In the genomic region with DNA sequence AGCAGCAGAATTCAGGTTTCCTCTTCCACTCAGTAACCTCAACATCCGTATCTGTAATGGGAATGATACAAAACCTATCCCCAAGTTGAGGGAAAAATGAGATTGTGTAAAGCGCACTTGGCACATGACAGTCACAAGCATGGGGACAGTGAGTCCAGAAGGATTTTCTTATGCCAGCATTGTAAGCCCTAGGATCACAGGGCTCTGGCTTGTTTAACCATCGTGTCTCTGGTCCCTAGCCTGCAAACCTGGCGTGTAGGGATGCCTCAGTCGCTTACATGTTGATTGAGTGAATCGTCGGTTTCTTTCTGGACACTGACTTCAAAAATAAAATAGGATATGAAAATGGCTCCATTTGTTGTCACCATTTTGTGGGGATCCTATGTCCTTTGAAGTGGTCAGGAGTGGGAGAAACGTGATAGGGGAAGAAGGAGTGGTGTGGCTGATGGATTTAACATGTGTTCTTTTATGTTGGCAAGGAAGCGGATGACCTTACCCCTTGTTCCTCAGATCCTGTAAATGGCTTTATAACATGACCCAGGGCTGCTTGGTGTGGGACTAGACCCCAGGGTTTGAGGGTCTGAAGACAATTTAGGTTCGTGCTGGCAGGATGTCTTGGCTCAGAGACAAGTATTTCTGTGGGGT, we compare ENCODE assay signal across 6 cellular contexts.
DNase-seq lines count a peak whose midpoint lies in the region; ATAC-seq, FAIRE-seq and TF ChIP-seq lines count a peak whose summit lies in the region.
"Not testable (repeated sequence)": the region's sequence is repeated elsewhere in the genome, so short reads cannot be mapped to it uniquely, and the experiment has no call there.

No MANE protein-coding gene starts in this region.

- not testable (repeated sequence) for H3K4me3 ChIP-seq in A673 (ENCODE audit: low read depth, low read length, poor library complexity, severe bottlenecking); DND-41 (ENCODE audit: low read depth in 1 of 2, low read length in 2 of 2); Panc1 (ENCODE audit: low read depth in 2 of 2, low read length in 2 of 2); K562; HepG2 (replicated peaks in 1 of 3; ENCODE audit: insufficient read depth in 1 of 3, low read depth in 2 of 3, low read length in 3 of 3); gastrocnemius medialis

- H3K36me3 ChIP-seq in A673 (ENCODE audit: insufficient read depth, low read length, poor library complexity, severe bottlenecking); DND-41 (ENCODE audit: insufficient read depth, low read length); Panc1 (ENCODE audit: control insufficient read depth, insufficient read depth, low read length); K562 (ENCODE audit: control insufficient read depth, insufficient read depth, low read length); HepG2 (replicated peaks in 1 of 2; ENCODE audit: control insufficient read depth in 1 of 2, insufficient read depth in 2 of 2, low read length in 2 of 2); gastrocnemius medialis: not testable (repeated sequence)

- TF ChIP-seq EP300 in K562 (IDR thresholded peaks at IDR 0.05; ENCODE audit: low read length); HepG2 (IDR thresholded peaks at IDR 0.05; ENCODE audit: low read depth in 2 of 2, low read length in 2 of 2); HepG2 (CRISPR knock-in tag; IDR thresholded peaks at IDR 0.05; ENCODE audit: borderline replicate concordance): not testable (repeated sequence)

- not testable (repeated sequence) for H2AFZ ChIP-seq in DND-41 (ENCODE audit: low read depth, low read length); K562 (ENCODE audit: low read depth, low read length); HepG2 (ENCODE audit: low read length)

- WGBS in K562 (ENCODE audit: insufficient coverage, low coverage, missing lambda C conversion rate), result 37% methylated on average over 3 of the region's 10 CpGs
- 43% methylated on average over 9 of the region's 10 CpGs for WGBS in HepG2 (ENCODE audit: low lambda C conversion rate)

- CTCF ChIA-PET in A673 (lab: Charles Lee); Panc1 (lab: Charles Lee); K562 (lab: Yijun Ruan, JAX; ENCODE audit: low intra/inter-chr PET ratio); HepG2 (lab: Yijun Ruan, JAX; ENCODE audit: low intra/inter-chr PET ratio, low total read pairs): not testable (repeated sequence)

- in situ Hi-C loops in Panc1 (cut with HindIII; ENCODE audit: low pct_unique_long_range_greater_than_20kb, low sequenced_read_pairs); K562 (cut with MboI); HepG2 (cut with HindIII; ENCODE audit: extremely low pct_ligation_motif_present, low pct_unique_long_range_greater_than_20kb); gastrocnemius medialis (cut with MboI; ENCODE audit: low sequenced_read_pairs in 4 of 4): not testable (repeated sequence)

- not testable (repeated sequence) for TF ChIP-seq CTCF in A673 (conservative IDR thresholded peaks at IDR 0.05; ENCODE audit: low read depth, low read length); DND-41 (IDR thresholded peaks at IDR 0.05; ENCODE audit: borderline replicate concordance, extremely low read depth, low read length, poor library complexity, severe bottlenecking); Panc1 (IDR thresholded peaks at IDR 0.05); K562 (IDR thresholded peaks at IDR 0.05 in 2 of 3, conservative IDR thresholded peaks at IDR 0.05 in 1 of 3; ENCODE audit: insufficient read depth in 2 of 3, low read depth in 1 of 3, low read length in 3 of 3); HepG2 (CRISPR knock-in tag; IDR thresholded peaks at IDR 0.05); gastrocnemius medialis (IDR thresholded peaks at IDR 0.05 in 4 of 5, conservative IDR thresholded peaks at IDR 0.05 in 1 of 5)

- H3K4me1 ChIP-seq in A673 (ENCODE audit: insufficient read depth, low read length, poor library complexity, severe bottlenecking); DND-41 (ENCODE audit: insufficient read depth, low read length); Panc1 (ENCODE audit: control insufficient read depth, insufficient read depth, low read length); K562 (replicated peaks in 1 of 2; ENCODE audit: control insufficient read depth in 2 of 2, insufficient read depth in 2 of 2, low read length in 2 of 2); HepG2 (ENCODE audit: insufficient read depth, low read length); gastrocnemius medialis: not testable (repeated sequence)

- POLR2A ChIA-PET in A673 (lab: Charles Lee; ENCODE audit: low non-redundant PET); Panc1 (lab: Charles Lee); K562 (lab: Yijun Ruan, JAX); HepG2 (lab: Yijun Ruan, JAX): not testable (repeated sequence)

- not testable (repeated sequence) for H3K9me1 ChIP-seq in K562 (ENCODE audit: control insufficient read depth, insufficient read depth, low read length)

- not testable (repeated sequence) for H3K27ac ChIP-seq in A673 (ENCODE audit: low read depth, low read length, poor library complexity, severe bottlenecking); DND-41 (ENCODE audit: low read length); Panc1 (ENCODE audit: low read length); K562 (ENCODE audit: extremely low read depth, low read depth, low read length); HepG2 (ENCODE audit: extremely low read length, insufficient read depth, low read length); gastrocnemius medialis

- H4K20me1 ChIP-seq in DND-41 (ENCODE audit: insufficient read depth, low read length); K562 (replicated peaks; ENCODE audit: control insufficient read depth, insufficient read depth, low read length); HepG2 (ENCODE audit: insufficient read depth, low read length): not testable (repeated sequence)

- not testable (repeated sequence) for H3K27me3 ChIP-seq in A673 (replicated peaks; ENCODE audit: insufficient read depth, low read depth, low read length, poor library complexity); DND-41 (ENCODE audit: insufficient read depth, low read length, poor library complexity); Panc1 (ENCODE audit: control insufficient read depth, insufficient read depth, low read length); K562 (ENCODE audit: control insufficient read depth in 2 of 2, insufficient read depth in 2 of 2, low read length in 2 of 2); HepG2 (ENCODE audit: control insufficient read depth in 1 of 2, insufficient read depth in 2 of 2, low read length in 2 of 2); gastrocnemius medialis

- not testable (repeated sequence) for H3K79me2 ChIP-seq in DND-41 (ENCODE audit: insufficient read depth, low read length); HepG2 (ENCODE audit: insufficient read depth, low read length)
- H3K79me2 ChIP-seq in K562 (ENCODE audit: control insufficient read depth, insufficient read depth, low read length), result peaks cover 29% of the 10 kb centered on the region

- peak; percentile 39; the same call in 1 of the 3 replicates for ATAC-seq in DND-41 (ENCODE audit: insufficient read depth, low read depth)
- 0 out of 2 replicates have a peak, but pooled peaks have one; percentile 38 for ATAC-seq in Panc1
- peak; percentile 40 for ATAC-seq in K562
- peak; percentile 51 for ATAC-seq in HepG2
- ATAC-seq in gastrocnemius medialis, result peak; percentile 83 to 97

- intact Hi-C loops in A673 (cut with micrococcal nuclease; ENCODE audit: unreplicated experiment); Panc1 (cut with micrococcal nuclease; ENCODE audit: unreplicated experiment); K562 (cut with micrococcal nuclease); HepG2 (cut with micrococcal nuclease; ENCODE audit: unreplicated experiment); gastrocnemius medialis (cut with DNase I; ENCODE audit: low total_unique reads): not testable (repeated sequence)

- DNase-seq in A673 (ENCODE audit: low spot score); DND-41; Panc1 (ENCODE audit: low read depth, low spot score); K562 (ENCODE audit: extremely low read depth in 1 of 4, low spot score in 3 of 4); HepG2 (ENCODE audit: low spot score): not testable (repeated sequence)
- peak; percentile 3 to 15 for DNase-seq in gastrocnemius medialis

- not testable (repeated sequence) for TF ChIP-seq POLR2A in K562 (conservative IDR thresholded peaks at IDR 0.05); HepG2 (IDR thresholded peaks at IDR 0.05; ENCODE audit: insufficient read depth in 1 of 2, low read depth in 2 of 2, low read length in 2 of 2); gastrocnemius medialis (IDR thresholded peaks at IDR 0.05)

- not testable (repeated sequence) for H3K4me2 ChIP-seq in DND-41 (ENCODE audit: insufficient read depth, low read length); K562 (ENCODE audit: insufficient read depth, low read length); HepG2 (ENCODE audit: low read depth, low read length)

- not testable (repeated sequence) for H3K9me3 ChIP-seq in A673 (ENCODE audit: low read depth, low read length, poor library complexity, severe bottlenecking); DND-41 (ENCODE audit: insufficient read depth, low read length, severe bottlenecking); Panc1 (ENCODE audit: control insufficient read depth, insufficient read depth, low read depth, low read length); K562 (replicated peaks; ENCODE audit: control insufficient read depth, insufficient read depth, low read depth, low read length); HepG2 (ENCODE audit: low read length); gastrocnemius medialis

- H3K9ac ChIP-seq in DND-41 (ENCODE audit: low read depth, low read length); K562 (ENCODE audit: insufficient read depth in 1 of 2, low read depth in 2 of 2, low read length in 2 of 2); HepG2 (ENCODE audit: insufficient read depth, low read depth, low read length): not testable (repeated sequence)

- FAIRE-seq in K562 (lab: Jason Lieb, UNC), result not testable (repeated sequence)
- peak; percentile 12 for FAIRE-seq in HepG2 (lab: Jason Lieb, UNC)

- BruUV-seq in A673 (replicated peaks; lab: Mats Ljungman, UMichigan) (TSS peak; percentile 94), Panc1 (replicated peaks; lab: Mats Ljungman, UMichigan) (TSS peak; percentile 96), K562 (replicated peaks; lab: Mats Ljungman, UMichigan) (TSS peak; percentile 43), HepG2 (replicated peaks; lab: Mats Ljungman, UMichigan) (TSS peak; percentile 97)

- not testable (repeated sequence) for TF ChIP-seq RAD21 in K562 (CRISPR knock-in tag; conservative IDR thresholded peaks at IDR 0.05 in 1 of 2, IDR thresholded peaks at IDR 0.05 in 1 of 2); HepG2 (CRISPR knock-in tag; IDR thresholded peaks at IDR 0.05)

Comparison
In these comparisons a context has a peak if more than half of its experiments do, and no peak if none do; other contexts are left out.
1. ATAC-seq: peak in every context shown above with its lines; median percentile 90 in gastrocnemius medialis; 51 in HepG2; 40 in K562; 39 in DND-41; 38 in Panc1.